Comparison of ENCODE assay signal across 16 cellular contexts in genomic region chr5:167050568-167051214, GRCh38.
A peak's percentile ranks its signal among the peaks of the same experiment; 100 is the strongest.
DNase-seq lines count a peak whose midpoint lies in the region; ATAC-seq, FAIRE-seq and TF ChIP-seq lines count a peak whose summit lies in the region.
"Had no signal": no experiment of that assay in that cellular context is flagged by ENCODE, and none has a peak within 500 bp of the region (broad histone marks: within the 10 kb centered on the region; RNA-seq: fewer than 3 reads in every experiment).

No MANE protein-coding gene starts in this region.

- peaks cover 0 to 10% (median 3%) of the 10 kb centered on the region in 9 donors for H3K9me3 Mint-ChIP-seq in naive thymus-derived CD8-positive, alpha-beta T cell

- no peaks in the 10 kb centered on the region for H3K36me3 Mint-ChIP-seq in naive thymus-derived CD8-positive, alpha-beta T cell

- no peak for ATAC-seq in naive thymus-derived CD8-positive, alpha-beta T cell
- ATAC-seq: effector memory CD8-positive, alpha-beta T cell had no signal

- no peak overlapping the region for H3K18ac ChIP-seq in mesendoderm (ENCODE audit: low read length)

- H3K27me3 ChIP-seq in DOHH2 (ENCODE audit: control insufficient read depth, low read length) (no peaks in the 10 kb centered on the region), Loucy (ENCODE audit: insufficient read depth, low read length, poor library complexity, severe bottlenecking) (no peaks in the 10 kb centered on the region), mesendoderm (ENCODE audit: insufficient read depth, low read length, poor library complexity) (no peaks in the 10 kb centered on the region)
- H3K27me3 ChIP-seq: BLaER1 treated with 17β-estradiol and CSF1 and Interleukin-3, amounts not matched to agents 10 nM and 100 nM; suprapubic skin had no signal

- H3K79me2 ChIP-seq in DOHH2 (ENCODE audit: control insufficient read depth, low read length) (no peaks in the 10 kb centered on the region), Loucy (ENCODE audit: insufficient read depth, low read length) (no peaks in the 10 kb centered on the region), mesendoderm (ENCODE audit: control insufficient read depth, insufficient read depth, low read length) (no peaks in the 10 kb centered on the region)

- H2BK120ac ChIP-seq in mesendoderm (ENCODE audit: low read depth, low read length) = no peak overlapping the region

- H3K27me3 Mint-ChIP-seq in naive thymus-derived CD8-positive, alpha-beta T cell = no peaks in the 10 kb centered on the region
- H3K27me3 Mint-ChIP-seq: effector memory CD8-positive, alpha-beta T cell had no signal

- H3K9ac ChIP-seq in Loucy (ENCODE audit: low read depth, low read length, poor library complexity, severe bottlenecking) (no peak overlapping the region), mesendoderm (ENCODE audit: low read length) (no peak overlapping the region)
- H3K9ac ChIP-seq: BLaER1 treated with 17β-estradiol and CSF1 and Interleukin-3, amounts not matched to agents 10 nM and 100 nM had no signal

- H3K27ac Mint-ChIP-seq in naive thymus-derived CD8-positive, alpha-beta T cell = no peak overlapping the region
- H3K27ac Mint-ChIP-seq: effector memory CD8-positive, alpha-beta T cell had no signal

- H3F3A ChIP-seq in DOHH2 (ENCODE audit: control insufficient read depth, insufficient read depth) = no peaks in the 10 kb centered on the region
- H3F3A ChIP-seq in Loucy (ENCODE audit: low read depth) = no peaks in the 10 kb centered on the region

- no peak overlapping the region for H4K5ac ChIP-seq in mesendoderm (ENCODE audit: low read length)

- H3K27ac ChIP-seq in DOHH2 (ENCODE audit: low read depth, low read length) (no peak overlapping the region), mesendoderm (ENCODE audit: low read depth, low read length) (no peak overlapping the region)
- H3K27ac ChIP-seq: BLaER1 treated with 17β-estradiol and CSF1 and Interleukin-3, amounts not matched to agents 10 nM and 100 nM; prostate gland; suprapubic skin had no signal

- peaks cover 0 to 1% (median 0%) of the 10 kb centered on the region in 4 donors for H3K4me1 Mint-ChIP-seq in naive thymus-derived CD8-positive, alpha-beta T cell

- H2BK15ac ChIP-seq in mesendoderm (replicated peaks; ENCODE audit: low read depth) = peak overlapping the region; percentile 36

- no peak overlapping the region for H2AK5ac ChIP-seq in mesendoderm (ENCODE audit: low read length)

- H3K23ac ChIP-seq in mesendoderm (ENCODE audit: low read length) = no peak overlapping the region

- H3K4me1 ChIP-seq in DOHH2 (ENCODE audit: control insufficient read depth, low read length) (no peaks in the 10 kb centered on the region), Loucy (ENCODE audit: insufficient read depth, low read length, poor library complexity, severe bottlenecking) (no peaks in the 10 kb centered on the region), mesendoderm (ENCODE audit: control insufficient read depth, low read depth, low read length) (no peaks in the 10 kb centered on the region)
- H3K4me1 ChIP-seq: BLaER1 treated with 17β-estradiol and CSF1 and Interleukin-3, amounts not matched to agents 10 nM and 100 nM; prostate gland had no signal

- no peaks in the 10 kb centered on the region for H3K36me3 ChIP-seq in DOHH2 (ENCODE audit: control insufficient read depth, low read length)
- no peaks in the 10 kb centered on the region for H3K36me3 ChIP-seq in Loucy (ENCODE audit: insufficient read depth, low read length)
- no peaks in the 10 kb centered on the region for H3K36me3 ChIP-seq in mesendoderm (ENCODE audit: control insufficient read depth, insufficient read depth, low read length)
- H3K36me3 ChIP-seq: BLaER1 treated with 17β-estradiol and CSF1 and Interleukin-3, amounts not matched to agents 10 nM and 100 nM; prostate gland; suprapubic skin had no signal

- H3K79me1 ChIP-seq in mesendoderm (ENCODE audit: low read length) = no peaks in the 10 kb centered on the region

- H3K4me3 ChIP-seq in DOHH2 (ENCODE audit: low read length) = no peak overlapping the region
- H3K4me3 ChIP-seq in Loucy (ENCODE audit: low read length, poor library complexity, severe bottlenecking) = no peak overlapping the region
- no peak overlapping the region for H3K4me3 ChIP-seq in choroid plexus epithelial cell (ENCODE audit: low read depth, low read length)
- no peak overlapping the region for H3K4me3 ChIP-seq in mesendoderm (ENCODE audit: low read length)
- H3K4me3 ChIP-seq: BLaER1 treated with 17β-estradiol and CSF1 and Interleukin-3, amounts not matched to agents 10 nM and 100 nM; prostate gland; suprapubic skin had no signal

- no CpG with 5 or more reads among the region's 7 CpGs for WGBS in mesendoderm (ENCODE audit: extremely low coverage, insufficient coverage, low lambda C conversion rate)

- no peak overlapping the region for H2BK5ac ChIP-seq in mesendoderm (ENCODE audit: low read length)

- H3K4ac ChIP-seq in mesendoderm (ENCODE audit: low read depth, low read length) = no peak overlapping the region

- no peaks in the 10 kb centered on the region for H3K9me2 ChIP-seq in DOHH2 (replicated peaks; ENCODE audit: control insufficient read depth, low read length)
- H3K9me2 ChIP-seq in Loucy (replicated peaks; ENCODE audit: low read depth, low read length) = no peaks in the 10 kb centered on the region

- no peaks in the 10 kb centered on the region for H4K20me1 ChIP-seq in DOHH2 (ENCODE audit: control insufficient read depth, insufficient read depth, low read depth, low read length)
- H4K20me1 ChIP-seq in Loucy (ENCODE audit: insufficient read depth, low read length, poor library complexity, severe bottlenecking) = no peaks in the 10 kb centered on the region
- H4K20me1 ChIP-seq: BLaER1 treated with 17β-estradiol and CSF1 and Interleukin-3, amounts not matched to agents 10 nM and 100 nM had no signal

- peak; percentile 2 for DNase-seq in choroid plexus epithelial cell (ENCODE audit: low read depth)
- DNase-seq in mesendoderm = peak; percentile 50
- no peak for DNase-seq in naive thymus-derived CD8-positive, alpha-beta T cell
- DNase-seq in frontal cortex (ENCODE audit: low spot score in 2 of 2) = no peak
- no peak for DNase-seq in stimulated activated naive CD4-positive, alpha-beta T cell (lab: John Stamatoyannopoulos, UW)
- DNase-seq in SK-N-DZ (ENCODE audit: low spot score) = no peak
- DNase-seq: activated gamma-delta T cell treated with Interleukin-2 at 50 U/mL for 16 hours; effector memory CD8-positive, alpha-beta T cell; NCI-H146; NCI-H446; stimulated activated CD4-positive, alpha-beta T cell treated with anti-CD3 and anti-CD28 coated beads, Interleukin-15, amount 100 ng/mL, for 24 hours had no signal

- peak; percentile 20 for TF ChIP-seq CTCF in DOHH2 (IDR thresholded peaks at IDR 0.05; ENCODE audit: low read depth, low read length, poor library complexity, severe bottlenecking)
- TF ChIP-seq CTCF in Loucy (conservative IDR thresholded peaks at IDR 0.05; ENCODE audit: low read length) = peak; percentile 34
- no peak for TF ChIP-seq CTCF in choroid plexus epithelial cell (conservative IDR thresholded peaks at IDR 0.05; ENCODE audit: low read depth, low read length)

- H3K4me2 ChIP-seq in DOHH2 (ENCODE audit: low read length) (no peak overlapping the region), Loucy (ENCODE audit: low read depth, low read length, poor library complexity, severe bottlenecking) (no peak overlapping the region), mesendoderm (ENCODE audit: low read length) (no peak overlapping the region)
- H3K4me2 ChIP-seq: BLaER1 treated with 17β-estradiol and CSF1 and Interleukin-3, amounts not matched to agents 10 nM and 100 nM had no signal

- H2AFZ ChIP-seq in Loucy (ENCODE audit: low read length) = no peak overlapping the region

- H3K56ac ChIP-seq in mesendoderm (ENCODE audit: low read length) = no peak overlapping the region

- FAIRE-seq in frontal cortex (lab: Jason Lieb, UNC) = no peak

- no peak overlapping the region for H4K8ac ChIP-seq in mesendoderm (ENCODE audit: low read depth, low read length)

- POLR2A ChIA-PET in naive thymus-derived CD8-positive, alpha-beta T cell (lab: Charles Lee) = no interaction called here

- H3K4me3 Mint-ChIP-seq in naive thymus-derived CD8-positive, alpha-beta T cell = no peak overlapping the region
- H3K4me3 Mint-ChIP-seq: effector memory CD8-positive, alpha-beta T cell had no signal

- no peaks in the 10 kb centered on the region for H3K9me3 ChIP-seq in DOHH2 (ENCODE audit: control insufficient read depth, insufficient read depth, low read length)
- no peaks in the 10 kb centered on the region for H3K9me3 ChIP-seq in Loucy (ENCODE audit: insufficient read depth, low read depth, low read length)
- H3K9me3 ChIP-seq: prostate gland, suprapubic skin had no signal

Comparison
In these comparisons a context has a peak if more than half of its experiments do, and no peak if none do; other contexts are left out.
1. DNase-seq: peak in choroid plexus epithelial cell (single experiment) and mesendoderm (single experiment); none in naive thymus-derived CD8-positive, alpha-beta T cell (0 of 10), frontal cortex (0 of 2), stimulated activated naive CD4-positive, alpha-beta T cell (0 of 6) and SK-N-DZ (single experiment).